ENCODE assay signal across 8 cellular contexts in the genomic region with DNA sequence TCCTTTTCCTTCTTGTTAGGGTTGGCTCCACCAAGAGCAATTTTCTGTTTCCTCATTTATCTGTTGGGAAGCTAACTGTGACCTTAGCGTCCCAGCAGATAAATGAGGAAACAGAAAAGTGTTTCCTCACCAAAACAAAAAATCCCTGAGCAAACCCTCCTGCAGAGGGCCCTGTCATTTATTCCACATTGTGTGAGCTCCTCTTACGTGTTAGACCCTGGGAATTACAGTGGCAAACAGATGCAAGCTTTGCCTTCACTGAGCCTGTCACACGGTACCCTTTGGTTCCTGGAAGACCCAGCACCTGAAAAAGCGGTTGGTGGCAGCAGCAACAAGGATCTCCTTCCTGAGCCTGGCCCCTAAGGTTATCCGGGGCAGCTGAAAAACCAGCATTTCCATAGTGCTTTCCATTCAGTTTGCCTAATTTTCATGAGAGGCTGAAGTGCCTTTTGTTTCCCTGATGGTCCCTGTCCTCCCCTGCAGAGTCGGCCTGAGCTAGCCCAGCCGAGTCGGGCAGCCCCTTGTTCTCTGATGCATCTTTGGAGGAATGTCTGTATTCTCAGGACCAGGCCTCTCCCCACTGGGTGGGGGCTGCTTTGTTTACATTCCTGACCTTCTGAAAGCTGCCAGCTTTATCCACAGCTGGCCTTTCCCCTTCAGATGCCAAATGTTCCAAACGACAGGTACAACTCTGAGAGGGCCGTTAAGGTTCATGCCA. TPM values are rescaled to one million over a fixed set of nuclear protein-coding genes. Genes with fewer than 3 reads are reported as not detected.
A peak's percentile ranks its signal among the peaks of the same experiment; 100 is the strongest.
DNase-seq lines count a peak whose midpoint lies in the region; ATAC-seq and TF ChIP-seq lines count a peak whose summit lies in the region.

No MANE protein-coding gene starts in this region.

- no peaks in the 10 kb centered on the region for H3K9me3 Mint-ChIP-seq in CD4-positive, CD25-positive, alpha-beta regulatory T cell

- no peaks in the 10 kb centered on the region for H3K27me3 Mint-ChIP-seq in CD4-positive, CD25-positive, alpha-beta regulatory T cell

- TF ChIP-seq CTCF in osteoblast (IDR thresholded peaks at IDR 0.05; ENCODE audit: extremely low read depth, low read depth, low read length): no peak

- H3K36me3 Mint-ChIP-seq in CD4-positive, CD25-positive, alpha-beta regulatory T cell: peaks cover 18% of the 10 kb centered on the region

- H3K27ac ChIP-seq in CD4-positive, CD25-positive, alpha-beta regulatory T cell (ENCODE audit: insufficient read depth, low read length, poor library complexity, severe bottlenecking): peak overlapping the region; percentile 73
- peak overlapping the region; percentile 98 for H3K27ac ChIP-seq in caudate nucleus (ENCODE audit: low read depth, low read length)
- no peak overlapping the region for H3K27ac ChIP-seq in osteoblast (ENCODE audit: low read depth, low read length)

- no peak overlapping the region for H2AFZ ChIP-seq in osteoblast (ENCODE audit: low read length)

- H3K4me3 ChIP-seq in CD4-positive, CD25-positive, alpha-beta regulatory T cell (ENCODE audit: low read depth, low read length): peak overlapping the region; percentile 61
- H3K4me3 ChIP-seq in osteoblast (ENCODE audit: insufficient read depth, low read length): no peak overlapping the region

- H3K4me1 Mint-ChIP-seq in CD4-positive, CD25-positive, alpha-beta regulatory T cell: peaks cover 29 to 94% (median 66%) of the 10 kb centered on the region in 4 donors

- H3K9me3 ChIP-seq in CD4-positive, CD25-positive, alpha-beta regulatory T cell (ENCODE audit: control insufficient read depth in 2 of 2, low read length in 2 of 2): no peaks in the 10 kb centered on the region
- H3K9me3 ChIP-seq in osteoblast (ENCODE audit: low read depth, low read length): no peaks in the 10 kb centered on the region

- ATAC-seq in CD4-positive, CD25-positive, alpha-beta regulatory T cell (ENCODE audit: low read depth in 2 of 2): no peak

- H4K20me1 ChIP-seq in osteoblast (ENCODE audit: insufficient read depth, low read length): no peaks in the 10 kb centered on the region

- H3K4me3 Mint-ChIP-seq in CD4-positive, CD25-positive, alpha-beta regulatory T cell: peak overlapping the region; percentile 52 to 88 (median 83)

- peak overlapping the region; percentile 93 to 99 (median 98) for H3K27ac Mint-ChIP-seq in CD4-positive, CD25-positive, alpha-beta regulatory T cell

- no peaks in the 10 kb centered on the region for H3K27me3 ChIP-seq in CD4-positive, CD25-positive, alpha-beta regulatory T cell (ENCODE audit: control insufficient read depth, insufficient read depth, low read length)
- no peaks in the 10 kb centered on the region for H3K27me3 ChIP-seq in osteoblast (ENCODE audit: insufficient read depth, low read length)

- peaks cover 44% of the 10 kb centered on the region for H3K79me2 ChIP-seq in osteoblast (ENCODE audit: insufficient read depth, low read length)

- no peak overlapping the region for H3K4me2 ChIP-seq in osteoblast (ENCODE audit: insufficient read depth, low read length)

- H3K4me1 ChIP-seq in CD4-positive, CD25-positive, alpha-beta regulatory T cell (ENCODE audit: control insufficient read depth, insufficient read depth, low read length, poor library complexity, severe bottlenecking): peaks cover 83% of the 10 kb centered on the region
- H3K4me1 ChIP-seq in osteoblast (ENCODE audit: insufficient read depth, low read length): peaks cover 43% of the 10 kb centered on the region

- peaks cover 4% of the 10 kb centered on the region for H3K36me3 ChIP-seq in CD4-positive, CD25-positive, alpha-beta regulatory T cell (ENCODE audit: control insufficient read depth, insufficient read depth, low read length)
- no peaks in the 10 kb centered on the region for H3K36me3 ChIP-seq in osteoblast (ENCODE audit: insufficient read depth, low read length)

- DNase-seq in CD4-positive, CD25-positive, alpha-beta regulatory T cell: no peak
- peak; percentile 69 for DNase-seq in NCI-H146 (lab: John Stamatoyannopoulos, UW)
- DNase-seq in caudate nucleus (lab: John Stamatoyannopoulos, UW): peak in 1 of 61 donors; percentile 42
- peak; percentile 47 for DNase-seq in mucosa of gallbladder (ENCODE audit: low spot score)
- DNase-seq in 8988T: no peak
- DNase-seq in HCEC 1CT: no peak
- no peak for DNase-seq in activated gamma-delta T cell (lab: John Stamatoyannopoulos, UW)
- no peak for DNase-seq in osteoblast (ENCODE audit: insufficient read length, low spot score, missing footprints)

RNA-seq across cellular contexts. Expression of a gene that starts 34.7 kb away (rescaled TPM):
- total RNA-seq in CD4-positive, CD25-positive, alpha-beta regulatory T cell: 64.3 TPM
- polyA plus RNA-seq in CD4-positive, CD25-positive, alpha-beta regulatory T cell: 10 to 100 TPM; 35.7 to 45.7 (median 41.2) TPM
- total RNA-seq in mucosa of gallbladder: 75.2 TPM
- total RNA-seq in osteoblast: 24.2 and 28.3 TPM in 2 replicates

Comparison
In these comparisons a context has a peak if more than half of its experiments do, and no peak if none do; other contexts are left out.
1. DNase-seq: peak in NCI-H146 (single experiment) and mucosa of gallbladder (single experiment); none in CD4-positive, CD25-positive, alpha-beta regulatory T cell (0 of 3), 8988T (single experiment), HCEC 1CT (single experiment), activated gamma-delta T cell (single experiment) and osteoblast (single experiment).